26 cellular contexts compared by ENCODE assay signal in the genomic region with DNA sequence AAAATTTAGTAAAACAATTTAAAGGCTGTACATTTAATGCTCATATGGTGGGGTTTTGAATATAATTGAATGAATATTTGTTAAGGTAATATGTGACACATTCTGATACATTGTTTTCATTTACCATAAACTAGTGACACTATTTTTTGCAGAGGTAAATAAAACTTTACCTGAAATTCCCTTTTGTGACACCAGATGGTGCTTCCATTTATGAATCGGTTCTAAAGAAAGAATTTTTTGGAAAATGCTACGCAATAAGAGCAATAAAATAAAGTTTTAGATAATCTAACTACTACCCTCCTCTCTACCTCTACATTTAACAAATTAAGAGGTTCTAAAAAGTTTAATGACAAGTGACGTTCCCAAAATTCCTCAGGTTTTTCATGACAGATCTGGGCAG.
DNase-seq lines count a peak whose midpoint lies in the region; ATAC-seq, FAIRE-seq and TF ChIP-seq lines count a peak whose summit lies in the region.
"Had no signal": no experiment of that assay in that cellular context is flagged by ENCODE, and none has a peak within 500 bp of the region (broad histone marks: within the 10 kb centered on the region; RNA-seq: fewer than 3 reads in every experiment).

No MANE protein-coding gene starts in this region.

- TF ChIP-seq RAD21 in A549 (conservative IDR thresholded peaks at IDR 0.05 in 1 of 2, IDR thresholded peaks at IDR 0.05 in 1 of 2) (no peak), HCT116 (IDR thresholded peaks at IDR 0.05; ENCODE audit: low read depth) (no peak)

- ATAC-seq in A549: no peak
- no peak for ATAC-seq in HCT116
- ATAC-seq in RWPE2 (ENCODE audit: low read depth): no peak
- ATAC-seq in GM19395 (IDR thresholded peaks at IDR 0.05; ENCODE audit: unreplicated experiment): no peak
- ATAC-seq: Panc1 had no signal

- H3K27ac ChIP-seq in A549 (no peak overlapping the region), HCT116 (ENCODE audit: low read depth, low read length) (no peak overlapping the region), RWPE2 (ENCODE audit: poor library complexity, severe bottlenecking) (no peak overlapping the region)
- H3K27ac ChIP-seq: RWPE1 had no signal

- no peak overlapping the region for H3K4me3 Mint-ChIP-seq in glutamatergic neuron (ENCODE audit: unreplicated experiment)
- H3K4me3 Mint-ChIP-seq: CD14-positive monocyte; T-helper 1 cell treated with Interleukin-12 subunit alpha and Interleukin-12 subunit beta and Interleukin-4 antibody, amounts not matched to agents 30 μg/mL and 1 μg/mL, for 36 hours had no signal

- FAIRE-seq in A549 (lab: Jason Lieb, UNC): peak; percentile 92
- FAIRE-seq: H54 had no signal

- H3K4me1 Mint-ChIP-seq in glutamatergic neuron (ENCODE audit: low read depth, unreplicated experiment): no peaks in the 10 kb centered on the region
- H3K4me1 Mint-ChIP-seq: CD14-positive monocyte had no signal

- H3K4me2 ChIP-seq in A549 (no peak overlapping the region), HCT116 (ENCODE audit: low read length) (no peak overlapping the region)

- TF ChIP-seq POLR2A in A549 (IDR thresholded peaks at IDR 0.05; ENCODE audit: low read length) (no peak), HCT116 (IDR thresholded peaks at IDR 0.05; ENCODE audit: borderline replicate concordance, extremely low read depth, insufficient read depth, insufficient read length) (no peak)

- 2% methylated on average over 3 of the region's 3 CpGs for WGBS in A549 (ENCODE audit: missing lambda C conversion rate)

- no peaks in the 10 kb centered on the region for H3K9me2 ChIP-seq in HCT116 (ENCODE audit: insufficient read depth)

- H3K27ac Mint-ChIP-seq in glutamatergic neuron (ENCODE audit: unreplicated experiment): no peak overlapping the region
- H3K27ac Mint-ChIP-seq: CD14-positive monocyte; T-helper 1 cell treated with Interleukin-12 subunit alpha and Interleukin-12 subunit beta and Interleukin-4 antibody, amounts not matched to agents 30 μg/mL and 1 μg/mL, for 36 hours had no signal

- H3K4me1 ChIP-seq in A549: no peaks in the 10 kb centered on the region
- H3K4me1 ChIP-seq in HCT116 (ENCODE audit: control insufficient read depth in 1 of 2, insufficient read depth in 2 of 2, low read length in 2 of 2): no peaks in the 10 kb centered on the region
- no peaks in the 10 kb centered on the region for H3K4me1 ChIP-seq in RWPE2 (ENCODE audit: insufficient read depth, poor library complexity, severe bottlenecking)

- intact Hi-C loops in HCT116 (cut with micrococcal nuclease): no loop called here

- H3K36me3 ChIP-seq in HCT116 (ENCODE audit: control insufficient read depth in 1 of 2, insufficient read depth in 2 of 2, low read length in 2 of 2) (no peaks in the 10 kb centered on the region), RWPE2 (ENCODE audit: low read depth) (no peaks in the 10 kb centered on the region)

- no peaks in the 10 kb centered on the region for H3K27me3 Mint-ChIP-seq in glutamatergic neuron (ENCODE audit: unreplicated experiment)

- no peak for DNase-seq in A549 (ENCODE audit: low read depth in 1 of 2, low spot score in 1 of 2)
- DNase-seq in HCT116 (ENCODE audit: low read depth, low spot score): no peak
- DNase-seq in RWPE2 (ENCODE audit: low spot score): no peak
- no peak for DNase-seq in glutamatergic neuron
- DNase-seq in DMS53 treated with DMSO at 0.1 percent for 48 hours (lab: John Stamatoyannopoulos, UW; ENCODE audit: unreplicated experiment): no peak
- no peak for DNase-seq in midbrain (lab: John Stamatoyannopoulos, UW)
- DNase-seq in effector CD4-positive, alpha-beta T cell: no peak
- DNase-seq: Calu3; DMS153; MV-4-11; NCI-H1105; NCI-H1436 treated with DMSO at 0.1 percent for 48 hours; NCI-H1930; NCI-H2107; NCI-H446; NCI-H524 treated with DMSO at 0.1 percent for 48 hours; NCI-H82; NK-92 treated with Interleukin-12 subunit alpha and Interleukin-12 subunit beta, amount 100 ng/mL, for 24 hours; SHP77 treated with DMSO at 0.1 percent for 48 hours; SW 1271 had no signal

- H4K20me1 ChIP-seq in HCT116 (ENCODE audit: insufficient read depth): no peaks in the 10 kb centered on the region

- H3K9me3 ChIP-seq in A549 (no peaks in the 10 kb centered on the region), HCT116 (ENCODE audit: control insufficient read depth in 1 of 2, insufficient read depth in 1 of 2, low read depth in 1 of 2, low read length in 2 of 2) (no peaks in the 10 kb centered on the region), RWPE2 (ENCODE audit: severe bottlenecking) (no peaks in the 10 kb centered on the region)

- RAD21 ChIA-PET in HCT116 (lab: Charles Lee; ENCODE audit: low non-redundant PET in 1 of 2, low total read pairs in 2 of 2, uncharacterized antibody in 2 of 2, unreplicated experiment in 2 of 2): no interaction called here

- TF ChIP-seq CTCF in A549 (IDR thresholded peaks at IDR 0.05): no peak
- TF ChIP-seq CTCF in HCT116 (IDR thresholded peaks at IDR 0.05 in 2 of 3, conservative IDR thresholded peaks at IDR 0.05 in 1 of 3; ENCODE audit: borderline replicate concordance in 1 of 3, insufficient read depth in 1 of 3, low read depth in 2 of 3, low read length in 2 of 3): peak in 2 of 3 experiments; percentile 8 to 34; a peak in 2 of 6 replicates
- TF ChIP-seq CTCF in RWPE2 (IDR thresholded peaks at IDR 0.05; ENCODE audit: poor library complexity, severe bottlenecking): peak; percentile 15
- TF ChIP-seq CTCF in glutamatergic neuron (IDR thresholded peaks at IDR 0.05; ENCODE audit: partially characterized antibody, unreplicated experiment): peak; percentile 11

- no peaks in the 10 kb centered on the region for H3K9me3 Mint-ChIP-seq in glutamatergic neuron (ENCODE audit: unreplicated experiment)
- H3K9me3 Mint-ChIP-seq: T-helper 1 cell treated with Interleukin-12 subunit alpha and Interleukin-12 subunit beta and Interleukin-4 antibody, amounts not matched to agents 30 μg/mL and 1 μg/mL, for 36 hours had no signal

- H3K4me3 ChIP-seq in A549 (no peak overlapping the region), HCT116 (replicated peaks in 1 of 2; ENCODE audit: low read depth in 1 of 2, low read length in 2 of 2) (no peak overlapping the region), RWPE2 (ENCODE audit: severe bottlenecking) (no peak overlapping the region)

- H3K9ac ChIP-seq in HCT116 (ENCODE audit: low read length): no peak overlapping the region

- POLR2A ChIA-PET in A549 (lab: Yijun Ruan, JAX): no interaction called here
- POLR2A ChIA-PET in HCT116 (lab: Charles Lee): no interaction called here

- H3K27me3 ChIP-seq in HCT116 (ENCODE audit: insufficient read depth, low read length): no peaks in the 10 kb centered on the region
- H3K27me3 ChIP-seq in RWPE2 (ENCODE audit: insufficient read depth, poor library complexity, severe bottlenecking): no peaks in the 10 kb centered on the region

- CTCF ChIA-PET in A549 (lab: Yijun Ruan, JAX): no interaction called here
- CTCF ChIA-PET in HCT116 (lab: Charles Lee): no interaction called here

- no peak overlapping the region for H2AFZ ChIP-seq in HCT116 (ENCODE audit: low read depth, low read length, poor library complexity, severe bottlenecking)

- no peaks in the 10 kb centered on the region for H3K79me2 ChIP-seq in HCT116 (ENCODE audit: insufficient read depth, low read length)

- H3K36me3 Mint-ChIP-seq in glutamatergic neuron (ENCODE audit: unreplicated experiment): no peaks in the 10 kb centered on the region
- H3K36me3 Mint-ChIP-seq: CD14-positive monocyte had no signal

- TF ChIP-seq EP300 in A549 (IDR thresholded peaks at IDR 0.05): no peak

- no TSS peak for BruUV-seq in HCT116 (replicated peaks; lab: Mats Ljungman, UMichigan)

TF ChIP-seq in A549, 52 proteins besides CTCF, POLR2A, EP300 and RAD21:
- TF ChIP-seq SMC3 (IDR thresholded peaks at IDR 0.05) (no peak), CBX2 (IDR thresholded peaks at IDR 0.05; ENCODE audit: borderline replicate concordance, low read depth) (no peak), JUN (IDR thresholded peaks at IDR 0.05) (no peak)
TF ChIP-seq in A549: peak in this region for 0.

TF ChIP-seq in HCT116, 20 proteins besides CTCF, POLR2A, EP300 and RAD21 (continues in another document):
- no peak for TF ChIP-seq EZH2 (IDR thresholded peaks at IDR 0.05)
- TF ChIP-seq JUND (IDR thresholded peaks at IDR 0.05): no peak
- no peak for TF ChIP-seq CEBPB (IDR thresholded peaks at IDR 0.05; ENCODE audit: low read depth)
- TF ChIP-seq, protein P1, sequence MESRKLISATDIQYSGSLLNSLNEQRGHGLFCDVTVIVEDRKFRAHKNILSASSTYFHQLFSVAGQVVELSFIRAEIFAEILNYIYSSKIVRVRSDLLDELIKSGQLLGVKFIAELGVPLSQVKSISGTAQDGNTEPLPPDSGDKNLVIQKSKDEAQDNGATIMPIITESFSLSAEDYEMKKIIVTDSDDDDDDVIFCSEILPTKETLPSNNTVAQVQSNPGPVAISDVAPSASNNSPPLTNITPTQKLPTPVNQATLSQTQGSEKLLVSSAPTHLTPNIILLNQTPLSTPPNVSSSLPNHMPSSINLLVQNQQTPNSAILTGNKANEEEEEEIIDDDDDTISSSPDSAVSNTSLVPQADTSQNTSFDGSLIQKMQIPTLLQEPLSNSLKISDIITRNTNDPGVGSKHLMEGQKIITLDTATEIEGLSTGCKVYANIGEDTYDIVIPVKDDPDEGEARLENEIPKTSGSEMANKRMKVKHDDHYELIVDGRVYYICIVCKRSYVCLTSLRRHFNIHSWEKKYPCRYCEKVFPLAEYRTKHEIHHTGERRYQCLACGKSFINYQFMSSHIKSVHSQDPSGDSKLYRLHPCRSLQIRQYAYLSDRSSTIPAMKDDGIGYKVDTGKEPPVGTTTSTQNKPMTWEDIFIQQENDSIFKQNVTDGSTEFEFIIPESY (IDR thresholded peaks at IDR 0.05; ENCODE audit: extremely low read depth, insufficient replicate concordance, low read length): no peak
- TF ChIP-seq POLR2AphosphoS5 (IDR thresholded peaks at IDR 0.05; ENCODE audit: low read depth, low read length): no peak
- no peak for TF ChIP-seq SP1 (IDR thresholded peaks at IDR 0.05; ENCODE audit: low read depth)
- no peak for TF ChIP-seq TCF7L2 (IDR thresholded peaks at IDR 0.05; ENCODE audit: borderline replicate concordance, extremely low read depth, insufficient read depth, insufficient read length)
- TF ChIP-seq, protein P2, sequence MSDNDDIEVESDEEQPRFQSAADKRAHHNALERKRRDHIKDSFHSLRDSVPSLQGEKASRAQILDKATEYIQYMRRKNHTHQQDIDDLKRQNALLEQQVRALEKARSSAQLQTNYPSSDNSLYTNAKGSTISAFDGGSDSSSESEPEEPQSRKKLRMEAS (IDR thresholded peaks at IDR 0.05): no peak
- TF ChIP-seq YY1 (IDR thresholded peaks at IDR 0.05; ENCODE audit: extremely low read depth, insufficient replicate concordance, low read depth, low read length): no peak
- TF ChIP-seq SRF (IDR thresholded peaks at IDR 0.05; ENCODE audit: low read depth): no peak
